ENCODE assay signal across 20 cellular contexts in genomic region chr10:72663971-72664370, GRCh38.
"Had no signal": no experiment of that assay in that cellular context is flagged by ENCODE, and none has a peak within 500 bp of the region (broad histone marks: within the 10 kb centered on the region; RNA-seq: fewer than 3 reads in every experiment).

No MANE protein-coding gene starts in this region.

- H3K27me3 Mint-ChIP-seq: stimulated activated naive CD8-positive, alpha-beta T cell treated with anti-CD3 and anti-CD28 coated beads, Interleukin-15, amount 100 ng/mL, for 72 hours had no signal

- FAIRE-seq: islet of Langerhans, TTC549 had no signal

- H2AFZ ChIP-seq: hepatocyte had no signal

- H3K4me1 ChIP-seq: vagina had no signal

- H3K4me2 ChIP-seq: hepatocyte had no signal

- H3K9me3 Mint-ChIP-seq: activated T-helper 1 cell treated with anti-CD3 and anti-CD28 coated beads, Interleukin-12 subunit alpha, Interleukin-12 subunit beta, Interleukin-2, Interleukin-4 antibody, amounts not matched to agents 30 ng/mL and 10 ng/mL and 1 ng/mL, durations not matched to agents 14 hours and 24 hours and 36 hours; nephron progenitor cell; stimulated activated naive CD8-positive, alpha-beta T cell treated with anti-CD3 and anti-CD28 coated beads, Interleukin-15, amount 100 ng/mL, for 72 hours had no signal

- H3K27ac Mint-ChIP-seq: activated CD4-positive, alpha-beta T cell treated with anti-CD3 and anti-CD28 coated beads for 36 hours; activated naive CD8-positive, alpha-beta T cell; activated T-helper 1 cell treated with anti-CD3 and anti-CD28 coated beads, Interleukin-12 subunit alpha, Interleukin-12 subunit beta, Interleukin-2, Interleukin-4 antibody, amounts not matched to agents 30 ng/mL and 10 ng/mL and 1 ng/mL, durations not matched to agents 14 hours and 24 hours and 36 hours; nephron progenitor cell; WTC11 had no signal

- ATAC-seq: activated CD4-positive, alpha-beta T cell treated with anti-CD3 and anti-CD28 coated beads for 36 hours; stimulated activated naive CD8-positive, alpha-beta T cell treated with anti-CD3 and anti-CD28 coated beads, Interleukin-15, amount 100 ng/mL, for 72 hours; WTC11 had no signal

- H3K4me1 Mint-ChIP-seq: activated CD4-positive, alpha-beta T cell treated with anti-CD3 and anti-CD28 coated beads for 36 hours; stimulated activated naive CD8-positive, alpha-beta T cell treated with anti-CD3 and anti-CD28 coated beads, Interleukin-15, amount 100 ng/mL, for 72 hours had no signal

- H3K4me3 Mint-ChIP-seq: activated CD4-positive, alpha-beta T cell treated with anti-CD3 and anti-CD28 coated beads for 36 hours; activated naive CD8-positive, alpha-beta T cell; activated T-helper 1 cell treated with anti-CD3 and anti-CD28 coated beads, Interleukin-12 subunit alpha, Interleukin-12 subunit beta, Interleukin-2, Interleukin-4 antibody, amounts not matched to agents 30 ng/mL and 10 ng/mL and 1 ng/mL, durations not matched to agents 14 hours and 24 hours and 36 hours; nephron progenitor cell; stimulated activated naive CD8-positive, alpha-beta T cell treated with anti-CD3 and anti-CD28 coated beads, Interleukin-15, amount 100 ng/mL, for 72 hours; WTC11 had no signal

- H3K27me3 ChIP-seq: hepatocyte, vagina had no signal

- H3K4me3 ChIP-seq: hepatocyte, lung, vagina had no signal

- H3K27ac ChIP-seq: hepatocyte, vagina had no signal

- H3K79me2 ChIP-seq: hepatocyte had no signal

- H3K36me3 Mint-ChIP-seq: WTC11 had no signal

- H3K9me3 ChIP-seq: vagina had no signal

- H3K36me3 ChIP-seq: vagina had no signal

- DNase-seq: activated CD4-positive, alpha-beta T cell treated with anti-CD3 and anti-CD28 coated beads for 36 hours; activated CD4-positive, alpha-beta T cell treated with anti-CD3 and anti-CD28 coated beads, Interleukin-2, amount 50 U/mL, for 48 hours; activated gamma-delta T cell treated with Interleukin-2 at 50 U/mL for 16 hours; activated T-cell treated with anti-CD3 and anti-CD28 coated beads for 4 hours; amniotic stem cell; dermis blood vessel endothelial cell; foreskin fibroblast; nephron progenitor cell; occipital lobe; stimulated activated CD4-positive, alpha-beta T cell treated with anti-CD3 and anti-CD28 coated beads, Interleukin-4, amount 100 ng/mL, for 1 hour; stimulated activated naive CD8-positive, alpha-beta T cell treated with anti-CD3 and anti-CD28 coated beads, Interleukin-15, amount 100 ng/mL, for 72 hours; trophoblast cell had no signal
